In the genomic region with DNA sequence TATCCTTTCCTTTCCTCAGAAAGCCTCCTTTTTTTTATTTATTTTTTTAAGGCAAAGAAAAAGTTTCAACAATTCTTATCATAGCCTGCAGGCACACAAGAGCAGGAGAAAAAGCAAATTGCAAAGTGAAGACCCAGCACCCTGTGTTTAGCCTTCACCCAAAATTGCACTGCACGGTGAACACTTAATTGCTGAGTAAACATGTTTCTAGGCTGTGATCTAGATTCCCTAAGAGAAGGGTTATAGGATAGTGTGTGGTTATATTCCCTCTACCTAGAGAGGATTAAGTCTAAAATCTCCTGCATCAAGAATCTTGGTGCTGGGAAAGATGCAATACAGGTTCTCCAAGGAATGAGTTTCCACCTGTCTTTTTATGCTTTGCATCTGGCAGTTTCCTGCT, we compare ENCODE assay signal across 15 cellular contexts.
DNase-seq lines count a peak whose midpoint lies in the region; ATAC-seq and TF ChIP-seq lines count a peak whose summit lies in the region.
"Had no signal": no experiment of that assay in that cellular context is flagged by ENCODE, and none has a peak within 500 bp of the region (broad histone marks: within the 10 kb centered on the region; RNA-seq: fewer than 3 reads in every experiment).

No MANE protein-coding gene starts in this region.

- H3K27ac Mint-ChIP-seq in brain, result peak overlapping the region in 3 of 5 experiments; percentile 35 to 87 (median 70)
- H3K27ac Mint-ChIP-seq: CD8-positive, alpha-beta T cell; T-helper 1 cell treated with Interleukin-12 subunit alpha and Interleukin-12 subunit beta and Interleukin-4 antibody, amounts not matched to agents 30 μg/mL and 1 μg/mL, for 36 hours had no signal

- TF ChIP-seq CTCF in brain (conservative IDR thresholded peaks at IDR 0.05) (no peak), foreskin fibroblast (IDR thresholded peaks at IDR 0.05; ENCODE audit: low read depth, low read length) (no peak), mucosa of descending colon (IDR thresholded peaks at IDR 0.05) (no peak)

- peaks cover 0 to 21% (median 5%) of the 10 kb centered on the region in 5 experiments for H3K9me3 Mint-ChIP-seq in brain
- H3K9me3 Mint-ChIP-seq: CD8-positive, alpha-beta T cell; T-helper 1 cell treated with Interleukin-12 subunit alpha and Interleukin-12 subunit beta and Interleukin-4 antibody, amounts not matched to agents 30 μg/mL and 1 μg/mL, for 36 hours had no signal

- H3K4me3 ChIP-seq in foreskin fibroblast (ENCODE audit: low read depth in 1 of 2, low read length in 2 of 2) (no peak overlapping the region), mucosa of descending colon (no peak overlapping the region)

- peaks cover 8% of the 10 kb centered on the region for H3K27me3 Mint-ChIP-seq in brain

- H3K36me3 Mint-ChIP-seq in brain, result no peaks in the 10 kb centered on the region
- H3K36me3 Mint-ChIP-seq: CD8-positive, alpha-beta T cell had no signal

- intact Hi-C loops in mucosa of descending colon (cut with DNase I, micrococcal nuclease), result no loop called here

- no peak for ATAC-seq in mucosa of descending colon
- ATAC-seq: CD8-positive, alpha-beta T cell; PC-3 had no signal

- peak overlapping the region in 1 of 5 experiments; percentile 22 for H3K4me3 Mint-ChIP-seq in brain
- H3K4me3 Mint-ChIP-seq: CD8-positive, alpha-beta T cell; T-helper 1 cell treated with Interleukin-12 subunit alpha and Interleukin-12 subunit beta and Interleukin-4 antibody, amounts not matched to agents 30 μg/mL and 1 μg/mL, for 36 hours had no signal

- H3K4me1 ChIP-seq in mucosa of descending colon (ENCODE audit: low read depth), result no peaks in the 10 kb centered on the region

- peaks cover 27% of the 10 kb centered on the region for H3K4me1 Mint-ChIP-seq in brain

- H3K36me3 ChIP-seq in mucosa of descending colon (ENCODE audit: low read depth), result no peaks in the 10 kb centered on the region

- DNase-seq in NCI-H1092 treated with DMSO at 0.1 percent for 48 hours (lab: John Stamatoyannopoulos, UW) (peak; percentile 32), NCI-H1092 (lab: John Stamatoyannopoulos, UW) (no peak), DMS53 treated with DMSO at 0.1 percent for 48 hours (lab: John Stamatoyannopoulos, UW; ENCODE audit: unreplicated experiment) (peak; percentile 14), NCI-H146 treated with DMSO at 0.1 percent for 48 hours (lab: John Stamatoyannopoulos, UW; ENCODE audit: unreplicated experiment) (peak; percentile 63), foreskin fibroblast (no peak), mucosa of descending colon (no peak)
- DNase-seq in activated CD8-positive, alpha-beta memory T cell treated with anti-CD3 and anti-CD28 coated beads for 24 hours, result no peak
- DNase-seq: CD8-positive, alpha-beta T cell; EL; Kasumi-1; MM.1S; NCI-H1436; PC-3 had no signal

- H3K9me3 ChIP-seq in mucosa of descending colon, result no peaks in the 10 kb centered on the region

Comparison
In these comparisons a context has a peak if more than half of its experiments do, and no peak if none do; other contexts are left out.
1. DNase-seq: peak in NCI-H1092 treated with DMSO at 0.1 percent for 48 hours (single experiment), DMS53 treated with DMSO at 0.1 percent for 48 hours (single experiment) and NCI-H146 treated with DMSO at 0.1 percent for 48 hours (single experiment); none in NCI-H1092 (single experiment), foreskin fibroblast (0 of 2), mucosa of descending colon (0 of 3) and activated CD8-positive, alpha-beta memory T cell treated with anti-CD3 and anti-CD28 coated beads for 24 hours (single experiment).